Comparison of ENCODE assay signal across 8 cellular contexts in genomic region chr19:1105217-1105872, GRCh38. TPM values are rescaled to one million over a fixed set of nuclear protein-coding genes. Genes with fewer than 3 reads are reported as not detected.
A peak's percentile ranks its signal among the peaks of the same experiment; 100 is the strongest.
DNase-seq lines count a peak whose midpoint lies in the region; ATAC-seq and TF ChIP-seq lines count a peak whose summit lies in the region.

No MANE protein-coding gene starts in this region.

- ATAC-seq in HG03108 (IDR thresholded peaks at IDR 0.05; ENCODE audit: unreplicated experiment) = no peak
- no peak for ATAC-seq in GM21529 (IDR thresholded peaks at IDR 0.05; ENCODE audit: unreplicated experiment)

- peak overlapping the region; percentile 76 for H3K4me3 Mint-ChIP-seq in progenitor cell of endocrine pancreas (ENCODE audit: low read depth)

- H3K9me3 ChIP-seq in SK-N-MC (ENCODE audit: low read depth, low read length) (no peaks in the 10 kb centered on the region), esophagus muscularis mucosa (no peaks in the 10 kb centered on the region)

- TF ChIP-seq CTCF in GM12864 (IDR thresholded peaks at IDR 0.05; ENCODE audit: low read depth, low read length, missing control alignments) (no peak), esophagus muscularis mucosa (IDR thresholded peaks at IDR 0.05) (no peak), progenitor cell of endocrine pancreas (IDR thresholded peaks at IDR 0.05; ENCODE audit: unreplicated experiment) (no peak)

- H3K4me1 Mint-ChIP-seq in progenitor cell of endocrine pancreas (ENCODE audit: low read depth) = peaks cover 16% of the 10 kb centered on the region

- H3K4me1 ChIP-seq in esophagus muscularis mucosa = peaks cover 47 to 65% (median 56%) of the 10 kb centered on the region in 4 donors

- 83% methylated on average over 15 of the region's 49 CpGs for WGBS in esophagus muscularis mucosa

- no peaks in the 10 kb centered on the region for H3K36me3 Mint-ChIP-seq in progenitor cell of endocrine pancreas (ENCODE audit: insufficient read depth)

- no peaks in the 10 kb centered on the region for H3K9me3 Mint-ChIP-seq in progenitor cell of endocrine pancreas (ENCODE audit: low read depth)

- H3K9ac ChIP-seq in SK-N-MC (ENCODE audit: insufficient read length) = peak overlapping the region; percentile 69

- intact Hi-C loops in esophagus muscularis mucosa (cut with DNase I) = no loop called here

- no peaks in the 10 kb centered on the region for H3K27me3 Mint-ChIP-seq in progenitor cell of endocrine pancreas

- H3K36me3 ChIP-seq in SK-N-MC (ENCODE audit: insufficient read depth, low read length) (peaks cover 8% of the 10 kb centered on the region; the same call in 1 of the 2 replicates), esophagus muscularis mucosa (peaks cover 31 to 47% (median 45%) of the 10 kb centered on the region in 4 donors)

- peak overlapping the region; percentile 80 for H3K27ac Mint-ChIP-seq in progenitor cell of endocrine pancreas

- no peak for TF ChIP-seq EP300 in esophagus muscularis mucosa (IDR thresholded peaks at IDR 0.05)

- H3K27ac ChIP-seq in SK-N-MC (0 out of 2 replicates have a peak overlapping the region, but pooled peaks have one; percentile 11), esophagus muscularis mucosa (replicated peaks in 1 of 4) (peak overlapping the region; percentile 95 to 100 (median 98))

- no peaks in the 10 kb centered on the region for H3K27me3 ChIP-seq in esophagus muscularis mucosa

- H3K4me3 ChIP-seq in GM12864 (ENCODE audit: low read depth, low read length) (peak overlapping the region; percentile 92), SK-N-MC (peak overlapping the region; percentile 84), esophagus muscularis mucosa (peak overlapping the region; percentile 74 to 92 (median 82))

- DNase-seq in GM12864 (ENCODE audit: low read depth) = no peak
- no peak for DNase-seq in SK-N-MC (ENCODE audit: low read depth, low spot score)
- DNase-seq in esophagus muscularis mucosa (ENCODE audit: extremely low spot score) = no peak
- DNase-seq in progenitor cell of endocrine pancreas (ENCODE audit: low spot score, unreplicated experiment) = no peak
- no peak for DNase-seq in AG08396 (ENCODE audit: low spot score)
- no peak for DNase-seq in NCI-H187 treated with DMSO at 0.1 percent for 48 hours (lab: John Stamatoyannopoulos, UW)

- TF ChIP-seq POLR2A in esophagus muscularis mucosa (IDR thresholded peaks at IDR 0.05; ENCODE audit: low read depth) = no peak

RNA-seq across cellular contexts. Expression of gene GPX4, which starts 1.6 kb away (rescaled TPM):
- 100 to 1,000 TPM; 338 to 386 (median 375) TPM for total RNA-seq in esophagus muscularis mucosa
- total RNA-seq in progenitor cell of endocrine pancreas = 231 and 236 TPM in 2 replicates

RNA-seq across cellular contexts. Expression of gene POLR2E, which starts 10.2 kb away (rescaled TPM):
- 100 to 1,000 TPM in 3 of 4 donors, 10 to 100 TPM in 1; 96.8 to 198 (median 135) TPM for total RNA-seq in esophagus muscularis mucosa
- total RNA-seq in progenitor cell of endocrine pancreas = 161 TPM in 2 replicates

RNA-seq across cellular contexts. Expression of gene ARHGAP45, which starts 38.4 kb away (rescaled TPM):
- total RNA-seq in esophagus muscularis mucosa (10 to 100 TPM; 17.8 to 28.3 (median 21.2) TPM), progenitor cell of endocrine pancreas (6.1 and 8.1 TPM in 2 replicates)
